Comparison of ENCODE assay signal across 1 cellular context in the genomic region with DNA sequence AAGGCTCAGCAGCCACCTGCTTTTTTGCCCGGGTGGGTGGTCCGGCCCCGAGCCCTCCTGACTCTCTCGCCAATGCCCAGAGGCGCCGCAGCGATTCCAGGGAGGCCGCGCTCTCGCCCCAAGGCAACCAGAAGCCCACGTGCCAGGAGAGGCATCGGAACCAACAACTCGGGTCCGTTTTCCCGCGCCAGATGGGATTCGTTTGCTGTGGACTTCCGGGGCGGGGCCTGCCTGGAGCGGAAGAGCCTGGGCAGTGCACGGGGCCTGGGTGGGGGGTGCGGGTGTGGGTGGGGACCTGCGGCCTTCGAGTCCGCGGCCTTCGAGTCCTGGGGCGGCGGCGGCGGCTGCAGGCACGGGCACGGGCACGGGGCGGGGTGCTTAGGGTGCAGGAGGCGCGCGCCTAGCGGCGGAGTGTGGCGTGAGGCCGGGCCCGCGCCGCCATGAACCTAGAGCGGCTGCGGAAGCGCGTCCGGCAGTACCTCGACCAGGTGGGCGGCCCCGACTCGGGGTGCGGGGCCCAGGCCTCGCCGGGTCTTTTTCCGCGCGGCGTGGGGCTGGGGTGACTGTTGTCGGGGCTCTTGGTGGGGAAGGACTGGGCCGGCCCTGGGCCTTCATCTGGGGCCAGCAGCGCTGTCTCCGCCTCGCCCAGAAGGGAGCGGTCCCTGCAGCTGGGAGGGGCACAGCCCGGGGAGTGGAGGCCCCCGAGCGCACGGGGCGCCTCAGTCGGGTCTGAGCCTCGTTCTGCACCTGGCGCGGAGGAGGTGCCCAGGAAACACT.
TF ChIP-seq lines count a peak whose summit lies in the region.

A gene with protein sequence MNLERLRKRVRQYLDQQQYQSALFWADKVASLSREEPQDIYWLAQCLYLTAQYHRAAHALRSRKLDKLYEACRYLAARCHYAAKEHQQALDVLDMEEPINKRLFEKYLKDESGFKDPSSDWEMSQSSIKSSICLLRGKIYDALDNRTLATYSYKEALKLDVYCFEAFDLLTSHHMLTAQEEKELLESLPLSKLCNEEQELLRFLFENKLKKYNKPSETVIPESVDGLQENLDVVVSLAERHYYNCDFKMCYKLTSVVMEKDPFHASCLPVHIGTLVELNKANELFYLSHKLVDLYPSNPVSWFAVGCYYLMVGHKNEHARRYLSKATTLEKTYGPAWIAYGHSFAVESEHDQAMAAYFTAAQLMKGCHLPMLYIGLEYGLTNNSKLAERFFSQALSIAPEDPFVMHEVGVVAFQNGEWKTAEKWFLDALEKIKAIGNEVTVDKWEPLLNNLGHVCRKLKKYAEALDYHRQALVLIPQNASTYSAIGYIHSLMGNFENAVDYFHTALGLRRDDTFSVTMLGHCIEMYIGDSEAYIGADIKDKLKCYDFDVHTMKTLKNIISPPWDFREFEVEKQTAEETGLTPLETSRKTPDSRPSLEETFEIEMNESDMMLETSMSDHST (plus strand): TSS at position 253 of the 777 bp plus-strand sequence. CDS start 188 bp downstream, at position 441.

TF ChIP-seq in GM12878, 131 proteins besides CTCF, POLR2A, EP300 and RAD21 (continued from another document and continues in another):
- TF ChIP-seq, protein P1, sequence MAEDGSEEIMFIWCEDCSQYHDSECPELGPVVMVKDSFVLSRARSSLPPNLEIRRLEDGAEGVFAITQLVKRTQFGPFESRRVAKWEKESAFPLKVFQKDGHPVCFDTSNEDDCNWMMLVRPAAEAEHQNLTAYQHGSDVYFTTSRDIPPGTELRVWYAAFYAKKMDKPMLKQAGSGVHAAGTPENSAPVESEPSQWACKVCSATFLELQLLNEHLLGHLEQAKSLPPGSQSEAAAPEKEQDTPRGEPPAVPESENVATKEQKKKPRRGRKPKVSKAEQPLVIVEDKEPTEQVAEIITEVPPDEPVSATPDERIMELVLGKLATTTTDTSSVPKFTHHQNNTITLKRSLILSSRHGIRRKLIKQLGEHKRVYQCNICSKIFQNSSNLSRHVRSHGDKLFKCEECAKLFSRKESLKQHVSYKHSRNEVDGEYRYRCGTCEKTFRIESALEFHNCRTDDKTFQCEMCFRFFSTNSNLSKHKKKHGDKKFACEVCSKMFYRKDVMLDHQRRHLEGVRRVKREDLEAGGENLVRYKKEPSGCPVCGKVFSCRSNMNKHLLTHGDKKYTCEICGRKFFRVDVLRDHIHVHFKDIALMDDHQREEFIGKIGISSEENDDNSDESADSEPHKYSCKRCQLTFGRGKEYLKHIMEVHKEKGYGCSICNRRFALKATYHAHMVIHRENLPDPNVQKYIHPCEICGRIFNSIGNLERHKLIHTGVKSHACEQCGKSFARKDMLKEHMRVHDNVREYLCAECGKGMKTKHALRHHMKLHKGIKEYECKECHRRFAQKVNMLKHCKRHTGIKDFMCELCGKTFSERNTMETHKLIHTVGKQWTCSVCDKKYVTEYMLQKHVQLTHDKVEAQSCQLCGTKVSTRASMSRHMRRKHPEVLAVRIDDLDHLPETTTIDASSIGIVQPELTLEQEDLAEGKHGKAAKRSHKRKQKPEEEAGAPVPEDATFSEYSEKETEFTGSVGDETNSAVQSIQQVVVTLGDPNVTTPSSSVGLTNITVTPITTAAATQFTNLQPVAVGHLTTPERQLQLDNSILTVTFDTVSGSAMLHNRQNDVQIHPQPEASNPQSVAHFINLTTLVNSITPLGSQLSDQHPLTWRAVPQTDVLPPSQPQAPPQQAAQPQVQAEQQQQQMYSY (CRISPR knock-in tag; IDR thresholded peaks at IDR 0.05): no peak
- peak; percentile 91 for TF ChIP-seq ZBTB11 (CRISPR knock-in tag; IDR thresholded peaks at IDR 0.05)
- TF ChIP-seq, protein P2, sequence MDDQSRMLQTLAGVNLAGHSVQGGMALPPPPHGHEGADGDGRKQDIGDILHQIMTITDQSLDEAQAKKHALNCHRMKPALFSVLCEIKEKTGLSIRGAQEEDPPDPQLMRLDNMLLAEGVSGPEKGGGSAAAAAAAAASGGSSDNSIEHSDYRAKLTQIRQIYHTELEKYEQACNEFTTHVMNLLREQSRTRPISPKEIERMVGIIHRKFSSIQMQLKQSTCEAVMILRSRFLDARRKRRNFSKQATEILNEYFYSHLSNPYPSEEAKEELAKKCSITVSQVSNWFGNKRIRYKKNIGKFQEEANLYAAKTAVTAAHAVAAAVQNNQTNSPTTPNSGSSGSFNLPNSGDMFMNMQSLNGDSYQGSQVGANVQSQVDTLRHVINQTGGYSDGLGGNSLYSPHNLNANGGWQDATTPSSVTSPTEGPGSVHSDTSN (IDR thresholded peaks at IDR 0.05; ENCODE audit: insufficient replicate concordance, low read depth, low read length): no peak
- no peak for TF ChIP-seq CREM (IDR thresholded peaks at IDR 0.05; ENCODE audit: low read depth)
- peak; percentile 30 for TF ChIP-seq RUNX3 (IDR thresholded peaks at IDR 0.05; ENCODE audit: low read length)
- TF ChIP-seq ZNF274 (IDR thresholded peaks at IDR 0.05; ENCODE audit: insufficient read depth, insufficient read length): no peak
- TF ChIP-seq ZSCAN29 (IDR thresholded peaks at IDR 0.05): no peak
- peak; percentile 95 for TF ChIP-seq GABPA (IDR thresholded peaks at IDR 0.05; ENCODE audit: low read depth)
- TF ChIP-seq MTA3 (IDR thresholded peaks at IDR 0.05; ENCODE audit: borderline replicate concordance, low read length): no peak
- TF ChIP-seq JUND (IDR thresholded peaks at IDR 0.05; ENCODE audit: low read depth, low read length): no peak
- TF ChIP-seq ZBTB4 (CRISPR knock-in tag; IDR thresholded peaks at IDR 0.05): no peak
- TF ChIP-seq KLF5 (IDR thresholded peaks at IDR 0.05; ENCODE audit: partially characterized antibody): no peak
- TF ChIP-seq NR2F1 (conservative IDR thresholded peaks at IDR 0.05): peak; percentile 66
- no peak for TF ChIP-seq JUNB (IDR thresholded peaks at IDR 0.05)
- TF ChIP-seq BMI1 (IDR thresholded peaks at IDR 0.05; ENCODE audit: borderline replicate concordance): no peak
- peak; percentile 91; the same call in 1 of the 2 replicates for TF ChIP-seq CBX5 (IDR thresholded peaks at IDR 0.05; ENCODE audit: low read depth)
- no peak for TF ChIP-seq SPI1 (IDR thresholded peaks at IDR 0.05; ENCODE audit: borderline replicate concordance, insufficient read depth, low read depth, low read length)
- TF ChIP-seq, protein P3, sequence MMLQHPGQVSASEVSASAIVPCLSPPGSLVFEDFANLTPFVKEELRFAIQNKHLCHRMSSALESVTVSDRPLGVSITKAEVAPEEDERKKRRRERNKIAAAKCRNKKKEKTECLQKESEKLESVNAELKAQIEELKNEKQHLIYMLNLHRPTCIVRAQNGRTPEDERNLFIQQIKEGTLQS (IDR thresholded peaks at IDR 0.05; ENCODE audit: borderline replicate concordance, extremely low read depth, low read depth, low read length): no peak
- no peak for TF ChIP-seq WRNIP1 (IDR thresholded peaks at IDR 0.05; ENCODE audit: borderline replicate concordance, low read depth, low read length)
- TF ChIP-seq SMAD5 (IDR thresholded peaks at IDR 0.05; ENCODE audit: low read depth): no peak
- no peak for TF ChIP-seq CHD2 (IDR thresholded peaks at IDR 0.05; ENCODE audit: borderline replicate concordance, low read depth, low read length)
- no peak for TF ChIP-seq HDAC6 (IDR thresholded peaks at IDR 0.05; ENCODE audit: unreplicated experiment)
- TF ChIP-seq, protein P4, sequence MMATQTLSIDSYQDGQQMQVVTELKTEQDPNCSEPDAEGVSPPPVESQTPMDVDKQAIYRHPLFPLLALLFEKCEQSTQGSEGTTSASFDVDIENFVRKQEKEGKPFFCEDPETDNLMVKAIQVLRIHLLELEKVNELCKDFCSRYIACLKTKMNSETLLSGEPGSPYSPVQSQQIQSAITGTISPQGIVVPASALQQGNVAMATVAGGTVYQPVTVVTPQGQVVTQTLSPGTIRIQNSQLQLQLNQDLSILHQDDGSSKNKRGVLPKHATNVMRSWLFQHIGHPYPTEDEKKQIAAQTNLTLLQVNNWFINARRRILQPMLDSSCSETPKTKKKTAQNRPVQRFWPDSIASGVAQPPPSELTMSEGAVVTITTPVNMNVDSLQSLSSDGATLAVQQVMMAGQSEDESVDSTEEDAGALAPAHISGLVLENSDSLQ (IDR thresholded peaks at IDR 0.05): peak; percentile 34
- TF ChIP-seq SIX5 (IDR thresholded peaks at IDR 0.05; ENCODE audit: low read depth, low read length, severe bottlenecking): peak; percentile 61
- no peak for TF ChIP-seq IRF4 (IDR thresholded peaks at IDR 0.05; ENCODE audit: low read depth, low read length)
- no peak for TF ChIP-seq BCL11A (IDR thresholded peaks at IDR 0.05; ENCODE audit: low read depth, low read length)
- TF ChIP-seq FOXM1 (IDR thresholded peaks at IDR 0.05; ENCODE audit: low read depth, low read length): no peak
- TF ChIP-seq ZNF24 (IDR thresholded peaks at IDR 0.05): 0 out of 2 replicates have a peak, but pooled peaks have one; percentile 38
- no peak for TF ChIP-seq CEBPB (IDR thresholded peaks at IDR 0.05; ENCODE audit: borderline replicate concordance in 1 of 2, low read depth in 2 of 2, low read length in 2 of 2)
- no peak for TF ChIP-seq ZNF384 (IDR thresholded peaks at IDR 0.05; ENCODE audit: borderline replicate concordance, low read depth, low read length)
- TF ChIP-seq, protein P5, sequence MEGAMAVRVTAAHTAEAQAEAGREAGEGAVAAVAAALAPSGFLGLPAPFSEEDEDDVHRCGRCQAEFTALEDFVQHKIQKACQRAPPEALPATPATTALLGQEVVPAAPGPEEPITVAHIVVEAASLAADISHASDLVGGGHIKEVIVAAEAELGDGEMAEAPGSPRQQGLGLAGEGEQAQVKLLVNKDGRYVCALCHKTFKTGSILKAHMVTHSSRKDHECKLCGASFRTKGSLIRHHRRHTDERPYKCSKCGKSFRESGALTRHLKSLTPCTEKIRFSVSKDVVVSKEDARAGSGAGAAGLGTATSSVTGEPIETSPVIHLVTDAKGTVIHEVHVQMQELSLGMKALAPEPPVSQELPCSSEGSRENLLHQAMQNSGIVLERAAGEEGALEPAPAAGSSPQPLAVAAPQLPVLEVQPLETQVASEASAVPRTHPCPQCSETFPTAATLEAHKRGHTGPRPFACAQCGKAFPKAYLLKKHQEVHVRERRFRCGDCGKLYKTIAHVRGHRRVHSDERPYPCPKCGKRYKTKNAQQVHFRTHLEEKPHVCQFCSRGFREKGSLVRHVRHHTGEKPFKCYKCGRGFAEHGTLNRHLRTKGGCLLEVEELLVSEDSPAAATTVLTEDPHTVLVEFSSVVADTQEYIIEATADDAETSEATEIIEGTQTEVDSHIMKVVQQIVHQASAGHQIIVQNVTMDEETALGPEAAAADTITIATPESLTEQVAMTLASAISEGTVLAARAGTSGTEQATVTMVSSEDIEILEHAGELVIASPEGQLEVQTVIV (IDR thresholded peaks at IDR 0.05; ENCODE audit: borderline replicate concordance, partially characterized antibody): no peak
- TF ChIP-seq FOS (IDR thresholded peaks at IDR 0.05; ENCODE audit: borderline replicate concordance, extremely low read depth, insufficient read length): no peak
- TF ChIP-seq SUPT20H (IDR thresholded peaks at IDR 0.05; ENCODE audit: borderline replicate concordance, control insufficient read depth, low read depth, low read length): no peak
- no peak for TF ChIP-seq HDAC2 (IDR thresholded peaks at IDR 0.05)
- 0 out of 4 replicates have a peak, but pooled peaks of 1 of the 2 experiments have one; percentile 41 for TF ChIP-seq IKZF2 (IDR thresholded peaks at IDR 0.05)
- peak in 1 of 2 experiments; percentile 41; a peak in 2 of 3 replicates for TF ChIP-seq EGR1 (IDR thresholded peaks at IDR 0.05; ENCODE audit: borderline replicate concordance in 1 of 2, low read depth in 2 of 2, low read length in 2 of 2)
